ENCODE assay signal across 1 cellular context in the genomic region with DNA sequence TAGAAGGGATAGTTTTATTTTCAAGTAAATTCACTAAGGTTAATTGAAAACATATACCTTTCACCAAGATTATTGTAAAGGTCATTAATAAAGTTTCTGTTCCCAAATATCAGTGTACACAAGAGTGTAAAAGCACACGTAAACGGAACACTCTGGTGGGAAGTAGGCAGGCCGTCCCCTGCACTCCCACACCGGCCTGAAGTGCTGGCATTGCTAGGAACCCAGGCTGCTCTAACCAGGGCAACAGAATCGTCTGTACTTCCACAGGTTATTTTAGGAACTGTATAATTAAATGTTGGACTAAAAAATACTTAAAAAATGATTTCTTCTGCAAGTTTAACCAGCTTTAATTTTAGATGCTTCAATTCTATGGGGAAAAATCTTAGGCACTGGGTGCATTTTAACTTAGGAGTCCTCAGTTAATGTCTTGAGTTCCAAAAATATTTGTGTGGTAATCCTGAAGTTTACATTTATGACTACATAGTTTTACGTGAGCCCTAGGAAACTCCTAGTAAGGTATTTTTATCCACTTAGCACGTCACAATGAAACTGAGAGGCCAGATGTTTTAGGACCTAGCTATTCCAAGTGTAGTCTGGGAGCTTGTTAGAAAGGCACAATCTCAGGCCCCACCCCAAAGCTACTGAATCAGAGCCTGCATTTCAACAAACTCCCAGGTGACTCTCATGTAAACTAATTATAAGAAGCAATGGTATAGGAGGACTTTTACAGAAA.
TF ChIP-seq lines count a peak whose summit lies in the region.

No MANE protein-coding gene starts in this region.

TF ChIP-seq in IMR-90, 13 proteins besides CTCF, POLR2A, EP300 and RAD21:
- TF ChIP-seq, protein P1, sequence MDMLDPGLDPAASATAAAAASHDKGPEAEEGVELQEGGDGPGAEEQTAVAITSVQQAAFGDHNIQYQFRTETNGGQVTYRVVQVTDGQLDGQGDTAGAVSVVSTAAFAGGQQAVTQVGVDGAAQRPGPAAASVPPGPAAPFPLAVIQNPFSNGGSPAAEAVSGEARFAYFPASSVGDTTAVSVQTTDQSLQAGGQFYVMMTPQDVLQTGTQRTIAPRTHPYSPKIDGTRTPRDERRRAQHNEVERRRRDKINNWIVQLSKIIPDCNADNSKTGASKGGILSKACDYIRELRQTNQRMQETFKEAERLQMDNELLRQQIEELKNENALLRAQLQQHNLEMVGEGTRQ (IDR thresholded peaks at IDR 0.05; ENCODE audit: low read depth, low read length): no peak
- TF ChIP-seq NFE2L2 (IDR thresholded peaks at IDR 0.05; ENCODE audit: low read depth, low read length) (no peak), FOS (IDR thresholded peaks at IDR 0.05; ENCODE audit: low read depth, low read length) (no peak), CEBPB (IDR thresholded peaks at IDR 0.05; ENCODE audit: low read depth, low read length) (no peak), MXI1 (IDR thresholded peaks at IDR 0.05; ENCODE audit: borderline replicate concordance, low read depth, low read length) (no peak), RCOR1 (IDR thresholded peaks at IDR 0.05; ENCODE audit: insufficient replicate concordance, low read length) (no peak), MAZ (IDR thresholded peaks at IDR 0.05; ENCODE audit: borderline replicate concordance, low read depth, low read length) (no peak), BHLHE40 (IDR thresholded peaks at IDR 0.05; ENCODE audit: low read depth, low read length) (no peak), MAFK (IDR thresholded peaks at IDR 0.05; ENCODE audit: low read depth, low read length) (no peak), CHD1 (IDR thresholded peaks at IDR 0.05; ENCODE audit: low read depth, low read length) (no peak), RFX5 (IDR thresholded peaks at IDR 0.05; ENCODE audit: low read depth, low read length) (no peak), SMC3 (IDR thresholded peaks at IDR 0.05; ENCODE audit: low read depth, low read length) (no peak)
- TF ChIP-seq, protein P2, sequence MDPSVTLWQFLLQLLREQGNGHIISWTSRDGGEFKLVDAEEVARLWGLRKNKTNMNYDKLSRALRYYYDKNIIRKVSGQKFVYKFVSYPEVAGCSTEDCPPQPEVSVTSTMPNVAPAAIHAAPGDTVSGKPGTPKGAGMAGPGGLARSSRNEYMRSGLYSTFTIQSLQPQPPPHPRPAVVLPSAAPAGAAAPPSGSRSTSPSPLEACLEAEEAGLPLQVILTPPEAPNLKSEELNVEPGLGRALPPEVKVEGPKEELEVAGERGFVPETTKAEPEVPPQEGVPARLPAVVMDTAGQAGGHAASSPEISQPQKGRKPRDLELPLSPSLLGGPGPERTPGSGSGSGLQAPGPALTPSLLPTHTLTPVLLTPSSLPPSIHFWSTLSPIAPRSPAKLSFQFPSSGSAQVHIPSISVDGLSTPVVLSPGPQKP (IDR thresholded peaks at IDR 0.05; ENCODE audit: borderline replicate concordance, low read depth, low read length): no peak
